8 cellular contexts compared by ENCODE assay signal in the genomic region with DNA sequence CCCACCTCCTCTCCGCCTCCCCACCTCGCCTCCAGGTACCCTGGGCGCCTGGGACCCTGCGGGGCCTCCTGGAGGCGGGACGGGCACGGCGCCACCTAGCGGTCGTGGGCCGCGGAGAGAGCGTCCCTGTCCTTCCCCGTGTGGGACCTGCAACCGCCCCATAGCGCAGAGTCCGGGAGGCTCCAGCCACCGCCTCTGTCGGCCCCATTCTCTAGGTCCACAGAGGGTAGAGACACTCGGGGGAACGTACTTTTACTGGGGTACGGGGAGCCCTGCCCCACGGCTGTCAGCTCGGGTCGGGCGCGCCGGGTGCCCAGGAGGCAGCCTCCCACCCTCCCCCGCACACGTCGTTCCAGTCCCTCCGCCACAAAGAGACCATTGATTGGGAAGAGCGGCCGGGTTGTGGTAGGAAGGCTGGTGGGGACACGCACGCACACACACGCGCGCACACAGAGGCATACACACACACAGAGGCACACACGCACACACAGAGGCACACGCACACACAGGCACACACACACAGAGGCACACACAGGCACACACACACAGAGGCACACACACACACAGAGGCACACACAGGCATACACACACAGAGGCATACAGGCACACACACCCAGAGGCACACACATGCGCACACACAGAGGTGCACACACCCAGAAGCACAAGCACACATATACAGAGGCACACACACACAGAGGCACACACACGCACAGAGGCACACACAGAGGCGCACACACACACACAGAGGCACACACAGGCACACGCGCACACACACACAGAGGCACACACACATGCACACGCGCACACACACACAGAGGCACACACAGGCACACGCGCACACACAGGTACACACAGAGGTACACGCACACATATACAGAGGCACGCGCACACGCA. TPM values are rescaled to one million over a fixed set of nuclear protein-coding genes. Genes with fewer than 3 reads are reported as not detected.
DNase-seq lines count a peak whose midpoint lies in the region; FAIRE-seq and TF ChIP-seq lines count a peak whose summit lies in the region.

No MANE protein-coding gene starts in this region.

- no peak overlapping the region for H3K4me3 Mint-ChIP-seq in Calu3 (ENCODE audit: low read depth, unreplicated experiment)

- CTCF ChIA-PET in Calu3 (lab: Charles Lee), result no interaction called here

- peak; percentile 48 for DNase-seq in Calu3
- peak; percentile 63 for DNase-seq in HT-29 (ENCODE audit: low spot score)
- DNase-seq in activated CD4-positive, alpha-beta T cell treated with anti-CD3 and anti-CD28 coated beads, Interleukin-2, amount 50 U/mL, for 4 hours, result peak; percentile 44 to 53
- peak; percentile 37 to 75 (median 62) for DNase-seq in dorsolateral prefrontal cortex
- DNase-seq in medulla oblongata (ENCODE audit: extremely low spot score), result peak; percentile 80
- peak; percentile 82 for DNase-seq in stimulated activated CD8-positive, alpha-beta memory T cell treated with anti-CD3 and anti-CD28 coated beads, Interleukin-4, amount 100 ng/mL, for 48 hours
- no peak for DNase-seq in RCC 7860 (ENCODE audit: low spot score)
- no peak for DNase-seq in epidermal melanocyte (ENCODE audit: insufficient read length, low spot score)

- intact Hi-C loops in Calu3 (cut with micrococcal nuclease; ENCODE audit: unreplicated experiment) (no loop called here), dorsolateral prefrontal cortex (cut with DNase I) (loop anchor here in 1 of 2 donors (5.0 kb wide), 2 partner anchors 136 to 426 kb away; no protein-coding TSS in a partner anchor)

- peak overlapping the region in 56 of 59 donors; percentile 7 to 63 (median 40) for H3K4me3 ChIP-seq in dorsolateral prefrontal cortex

- no peaks in the 10 kb centered on the region for H3K9me3 Mint-ChIP-seq in Calu3 (ENCODE audit: low read depth, unreplicated experiment)

- H3K27ac Mint-ChIP-seq in Calu3 (ENCODE audit: unreplicated experiment), result no peak overlapping the region

- TF ChIP-seq CTCF in Calu3 (IDR thresholded peaks at IDR 0.05; ENCODE audit: unreplicated experiment) (no peak), dorsolateral prefrontal cortex (IDR thresholded peaks at IDR 0.05 in 54 of 56, conservative IDR thresholded peaks at IDR 0.05 in 2 of 56; ENCODE audit: low read depth in 1 of 56, partially characterized antibody in 56 of 56) (peak; percentile 13 to 91 (median 78))

- peaks cover 3% of the 10 kb centered on the region for H3K36me3 Mint-ChIP-seq in Calu3 (ENCODE audit: insufficient read depth, unreplicated experiment)

- no peak for FAIRE-seq in RCC 7860 (lab: Jason Lieb, UNC)

- BruUV-seq in Calu3 (replicated peaks; lab: Mats Ljungman, UMichigan), result no TSS peak

- peaks cover 28% of the 10 kb centered on the region for H3K27me3 Mint-ChIP-seq in Calu3 (ENCODE audit: unreplicated experiment)

- H3K27ac ChIP-seq in dorsolateral prefrontal cortex, result peak overlapping the region; percentile 37 to 90 (median 82)

- no peaks in the 10 kb centered on the region for H3K4me1 Mint-ChIP-seq in Calu3 (ENCODE audit: low read depth, unreplicated experiment)

- H3K27me3 ChIP-seq in dorsolateral prefrontal cortex, result peaks cover 0 to 12% (median 0%) of the 10 kb centered on the region in 45 donors

RNA-seq across cellular contexts. Expression of a gene that starts 12.6 kb away (rescaled TPM):
- 22.1 and 28.5 TPM in 2 replicates for total RNA-seq in Calu3 (2022)
- 38.9 and 46.5 TPM in 2 replicates for total RNA-seq in HT-29 (2014; rRNA removed; shearing (Covaris generic))
- 100 to 1,000 TPM in 6 of 120 experiments, 10 to 100 TPM in 114; 45.3 to 136 (median 78.1) TPM for total RNA-seq in dorsolateral prefrontal cortex

Comparison
In these comparisons a context has a peak if more than half of its experiments do, and no peak if none do; other contexts are left out.
1. DNase-seq: peak in Calu3 (single experiment), HT-29 (single experiment), activated CD4-positive, alpha-beta T cell treated with anti-CD3 and anti-CD28 coated beads, Interleukin-2, amount 50 U/mL, for 4 hours (2 of 2), dorsolateral prefrontal cortex (10 of 10), medulla oblongata (single experiment) and stimulated activated CD8-positive, alpha-beta memory T cell treated with anti-CD3 and anti-CD28 coated beads, Interleukin-4, amount 100 ng/mL, for 48 hours (single experiment); none in RCC 7860 (single experiment) and epidermal melanocyte (single experiment).